ENCODE assay signal across 18 cellular contexts in genomic region chr5:78689893-78690592, GRCh38.
"Had no signal": no experiment of that assay in that cellular context is flagged by ENCODE, and none has a peak within 500 bp of the region (broad histone marks: within the 10 kb centered on the region; RNA-seq: fewer than 3 reads in every experiment).

No MANE protein-coding gene starts in this region.

- H3K27ac ChIP-seq: brain microvascular endothelial cell, esophagus squamous epithelium, heart right ventricle, vagina had no signal

- H3K9me3 ChIP-seq: esophagus squamous epithelium, transverse colon, vagina had no signal

- ATAC-seq: activated T-cell treated with anti-CD3 and anti-CD28 coated beads, Interleukin-2, amount 50 U/mL, for 72 hours; heart right ventricle; natural killer cell had no signal

- H3K36me3 Mint-ChIP-seq: natural killer cell had no signal

- H3K36me3 ChIP-seq: brain microvascular endothelial cell, esophagus squamous epithelium, heart right ventricle, transverse colon, vagina had no signal

- H3K4me1 ChIP-seq: heart right ventricle, vagina had no signal

- H3K4me3 ChIP-seq: esophagus squamous epithelium, heart right ventricle, transverse colon, vagina had no signal

- H3K4me3 Mint-ChIP-seq: activated T-cell treated with anti-CD3 and anti-CD28 coated beads, Interleukin-2, amount 50 U/mL, for 72 hours; central memory CD8-positive, alpha-beta T cell; natural killer cell; stimulated activated naive CD8-positive, alpha-beta T cell treated with anti-CD3 and anti-CD28 coated beads, Interleukin-15, Interleukin-2, amounts not matched to agents 100 ng/mL and 50 ng/mL, for 24 hours; T-helper 1 cell treated with Interleukin-12 subunit alpha and Interleukin-12 subunit beta and Interleukin-4 antibody, amounts not matched to agents 30 μg/mL and 1 μg/mL, for 36 hours had no signal

- H3K9me3 Mint-ChIP-seq: central memory CD8-positive, alpha-beta T cell; natural killer cell; T-helper 1 cell treated with Interleukin-12 subunit alpha and Interleukin-12 subunit beta and Interleukin-4 antibody, amounts not matched to agents 30 μg/mL and 1 μg/mL, for 36 hours had no signal

- H3K27me3 ChIP-seq: brain microvascular endothelial cell, esophagus squamous epithelium, heart right ventricle, transverse colon, vagina had no signal

- H3K4me1 Mint-ChIP-seq: central memory CD8-positive, alpha-beta T cell; natural killer cell had no signal

- DNase-seq: activated CD4-positive, CD25-positive, alpha-beta regulatory T cell treated with anti-CD3 and anti-CD28 coated beads, Interleukin-2, amount 50 U/mL, for 72 hours; activated effector memory CD4-positive, alpha-beta T cell treated with anti-CD3 and anti-CD28 coated beads, Interleukin-2, amount 50 U/mL, for 16 hours; activated naive CD4-positive, alpha-beta T cell treated with anti-CD3 and anti-CD28 coated beads, Interleukin-2, amount 50 U/mL, for 16 hours; activated T-cell treated with anti-CD3 and anti-CD28 coated beads, Interleukin-2, amount 50 U/mL, for 72 hours; aorta; brain microvascular endothelial cell; cortex of kidney; effector CD4-positive, alpha-beta T cell; esophagus squamous epithelium; heart right ventricle; natural killer cell; retina; stimulated activated CD4-positive, alpha-beta T cell treated with anti-CD3 and anti-CD28 coated beads, Interleukin-2, amount 100 ng/mL, for 24 hours; transverse colon had no signal

- H3K27ac Mint-ChIP-seq: activated T-cell treated with anti-CD3 and anti-CD28 coated beads, Interleukin-2, amount 50 U/mL, for 72 hours; natural killer cell; stimulated activated naive CD8-positive, alpha-beta T cell treated with anti-CD3 and anti-CD28 coated beads, Interleukin-15, Interleukin-2, amounts not matched to agents 100 ng/mL and 50 ng/mL, for 24 hours; T-helper 1 cell treated with Interleukin-12 subunit alpha and Interleukin-12 subunit beta and Interleukin-4 antibody, amounts not matched to agents 30 μg/mL and 1 μg/mL, for 36 hours had no signal
